In the genomic region with DNA sequence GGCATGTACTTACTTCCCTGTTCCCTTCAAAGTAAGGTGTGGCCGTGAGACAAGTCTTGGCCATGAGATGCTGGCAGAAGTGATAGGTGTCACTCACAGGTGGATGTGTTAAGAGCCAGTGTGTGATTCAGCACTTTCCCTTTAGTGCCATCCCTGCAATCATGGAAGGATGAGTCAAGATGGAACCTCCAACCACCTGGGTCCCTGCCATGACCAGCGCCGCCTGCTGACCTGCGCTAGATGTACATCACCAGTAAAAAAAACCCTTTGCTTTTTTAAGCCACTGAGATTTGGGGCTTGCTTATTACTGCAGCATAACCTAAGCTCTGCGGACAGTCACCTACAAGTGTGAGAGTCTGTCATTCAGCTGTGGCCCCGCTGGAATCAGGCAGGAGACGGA, we compare ENCODE assay signal across 1 cellular context.
TF ChIP-seq lines count a peak whose summit lies in the region.

No MANE protein-coding gene starts in this region.

TF ChIP-seq in K562, 482 proteins besides CTCF, POLR2A, EP300 and RAD21 (continued from another document):
- TF ChIP-seq SREBF1 (IDR thresholded peaks at IDR 0.05; ENCODE audit: borderline replicate concordance, low read depth, low read length) (no peak), TAF7 (tag; IDR thresholded peaks at IDR 0.05) (no peak), NFE2 (IDR thresholded peaks at IDR 0.05; ENCODE audit: low read depth) (peak; percentile 85), ZNF3 (CRISPR knock-in tag; IDR thresholded peaks at IDR 0.05) (no peak), TBL1XR1 (IDR thresholded peaks at IDR 0.05; ENCODE audit: low read length in 2 of 2) (0 out of 4 replicates have a peak, but pooled peaks of 1 of the 2 experiments have one; percentile 15), TSC22D4 (tag; IDR thresholded peaks at IDR 0.05) (no peak), STAT5A (IDR thresholded peaks at IDR 0.05; ENCODE audit: borderline replicate concordance, low read length) (no peak), LARP7 (IDR thresholded peaks at IDR 0.05) (no peak), KDM1A (IDR thresholded peaks at IDR 0.05) (peak; percentile 21 to 30; a peak in 1 of 4 replicates), HDAC3 (IDR thresholded peaks at IDR 0.05; ENCODE audit: borderline replicate concordance, partially characterized antibody) (no peak), TAF9B (IDR thresholded peaks at IDR 0.05; ENCODE audit: partially characterized antibody) (no peak), ZC3H8 (IDR thresholded peaks at IDR 0.05) (no peak), MAZ (CRISPR knock-in tag; conservative IDR thresholded peaks at IDR 0.05 in 1 of 2, IDR thresholded peaks at IDR 0.05 in 1 of 2) (no peak), MAFF (IDR thresholded peaks at IDR 0.05; ENCODE audit: low read length) (peak; percentile 29; the same call in 1 of the 2 replicates), ZNF561 (CRISPR knock-in tag; conservative IDR thresholded peaks at IDR 0.05) (no peak), ILF3 (IDR thresholded peaks at IDR 0.05; ENCODE audit: borderline replicate concordance) (no peak), CBFA2T3 (IDR thresholded peaks at IDR 0.05) (peak; percentile 22), MAFG (tag; conservative IDR thresholded peaks at IDR 0.05) (peak; percentile 67), SMARCB1 (IDR thresholded peaks at IDR 0.05; ENCODE audit: insufficient read length, low read depth) (no peak), CHD1 (IDR thresholded peaks at IDR 0.05; ENCODE audit: low read length) (no peak), ZNF668 (CRISPR knock-in tag; IDR thresholded peaks at IDR 0.05) (no peak)
- TF ChIP-seq, protein P1, sequence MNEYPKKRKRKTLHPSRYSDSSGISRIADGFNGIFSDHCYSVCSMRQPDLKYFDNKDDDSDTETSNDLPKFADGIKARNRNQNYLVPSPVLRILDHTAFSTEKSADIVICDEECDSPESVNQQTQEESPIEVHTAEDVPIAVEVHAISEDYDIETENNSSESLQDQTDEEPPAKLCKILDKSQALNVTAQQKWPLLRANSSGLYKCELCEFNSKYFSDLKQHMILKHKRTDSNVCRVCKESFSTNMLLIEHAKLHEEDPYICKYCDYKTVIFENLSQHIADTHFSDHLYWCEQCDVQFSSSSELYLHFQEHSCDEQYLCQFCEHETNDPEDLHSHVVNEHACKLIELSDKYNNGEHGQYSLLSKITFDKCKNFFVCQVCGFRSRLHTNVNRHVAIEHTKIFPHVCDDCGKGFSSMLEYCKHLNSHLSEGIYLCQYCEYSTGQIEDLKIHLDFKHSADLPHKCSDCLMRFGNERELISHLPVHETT (CRISPR knock-in tag; conservative IDR thresholded peaks at IDR 0.05 in 1 of 2, IDR thresholded peaks at IDR 0.05 in 1 of 2) = no peak
- TF ChIP-seq, protein P2, sequence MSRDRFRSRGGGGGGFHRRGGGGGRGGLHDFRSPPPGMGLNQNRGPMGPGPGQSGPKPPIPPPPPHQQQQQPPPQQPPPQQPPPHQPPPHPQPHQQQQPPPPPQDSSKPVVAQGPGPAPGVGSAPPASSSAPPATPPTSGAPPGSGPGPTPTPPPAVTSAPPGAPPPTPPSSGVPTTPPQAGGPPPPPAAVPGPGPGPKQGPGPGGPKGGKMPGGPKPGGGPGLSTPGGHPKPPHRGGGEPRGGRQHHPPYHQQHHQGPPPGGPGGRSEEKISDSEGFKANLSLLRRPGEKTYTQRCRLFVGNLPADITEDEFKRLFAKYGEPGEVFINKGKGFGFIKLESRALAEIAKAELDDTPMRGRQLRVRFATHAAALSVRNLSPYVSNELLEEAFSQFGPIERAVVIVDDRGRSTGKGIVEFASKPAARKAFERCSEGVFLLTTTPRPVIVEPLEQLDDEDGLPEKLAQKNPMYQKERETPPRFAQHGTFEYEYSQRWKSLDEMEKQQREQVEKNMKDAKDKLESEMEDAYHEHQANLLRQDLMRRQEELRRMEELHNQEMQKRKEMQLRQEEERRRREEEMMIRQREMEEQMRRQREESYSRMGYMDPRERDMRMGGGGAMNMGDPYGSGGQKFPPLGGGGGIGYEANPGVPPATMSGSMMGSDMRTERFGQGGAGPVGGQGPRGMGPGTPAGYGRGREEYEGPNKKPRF (IDR thresholded peaks at IDR 0.05; ENCODE audit: low read depth, low read length) = no peak
- TF ChIP-seq, protein P3, sequence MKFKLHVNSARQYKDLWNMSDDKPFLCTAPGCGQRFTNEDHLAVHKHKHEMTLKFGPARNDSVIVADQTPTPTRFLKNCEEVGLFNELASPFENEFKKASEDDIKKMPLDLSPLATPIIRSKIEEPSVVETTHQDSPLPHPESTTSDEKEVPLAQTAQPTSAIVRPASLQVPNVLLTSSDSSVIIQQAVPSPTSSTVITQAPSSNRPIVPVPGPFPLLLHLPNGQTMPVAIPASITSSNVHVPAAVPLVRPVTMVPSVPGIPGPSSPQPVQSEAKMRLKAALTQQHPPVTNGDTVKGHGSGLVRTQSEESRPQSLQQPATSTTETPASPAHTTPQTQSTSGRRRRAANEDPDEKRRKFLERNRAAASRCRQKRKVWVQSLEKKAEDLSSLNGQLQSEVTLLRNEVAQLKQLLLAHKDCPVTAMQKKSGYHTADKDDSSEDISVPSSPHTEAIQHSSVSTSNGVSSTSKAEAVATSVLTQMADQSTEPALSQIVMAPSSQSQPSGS (CRISPR knock-in tag; IDR thresholded peaks at IDR 0.05) = no peak
- TF ChIP-seq, protein P4, sequence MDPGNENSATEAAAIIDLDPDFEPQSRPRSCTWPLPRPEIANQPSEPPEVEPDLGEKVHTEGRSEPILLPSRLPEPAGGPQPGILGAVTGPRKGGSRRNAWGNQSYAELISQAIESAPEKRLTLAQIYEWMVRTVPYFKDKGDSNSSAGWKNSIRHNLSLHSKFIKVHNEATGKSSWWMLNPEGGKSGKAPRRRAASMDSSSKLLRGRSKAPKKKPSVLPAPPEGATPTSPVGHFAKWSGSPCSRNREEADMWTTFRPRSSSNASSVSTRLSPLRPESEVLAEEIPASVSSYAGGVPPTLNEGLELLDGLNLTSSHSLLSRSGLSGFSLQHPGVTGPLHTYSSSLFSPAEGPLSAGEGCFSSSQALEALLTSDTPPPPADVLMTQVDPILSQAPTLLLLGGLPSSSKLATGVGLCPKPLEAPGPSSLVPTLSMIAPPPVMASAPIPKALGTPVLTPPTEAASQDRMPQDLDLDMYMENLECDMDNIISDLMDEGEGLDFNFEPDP (CRISPR knock-in tag; IDR thresholded peaks at IDR 0.05) = no peak
- TF ChIP-seq, protein P5, sequence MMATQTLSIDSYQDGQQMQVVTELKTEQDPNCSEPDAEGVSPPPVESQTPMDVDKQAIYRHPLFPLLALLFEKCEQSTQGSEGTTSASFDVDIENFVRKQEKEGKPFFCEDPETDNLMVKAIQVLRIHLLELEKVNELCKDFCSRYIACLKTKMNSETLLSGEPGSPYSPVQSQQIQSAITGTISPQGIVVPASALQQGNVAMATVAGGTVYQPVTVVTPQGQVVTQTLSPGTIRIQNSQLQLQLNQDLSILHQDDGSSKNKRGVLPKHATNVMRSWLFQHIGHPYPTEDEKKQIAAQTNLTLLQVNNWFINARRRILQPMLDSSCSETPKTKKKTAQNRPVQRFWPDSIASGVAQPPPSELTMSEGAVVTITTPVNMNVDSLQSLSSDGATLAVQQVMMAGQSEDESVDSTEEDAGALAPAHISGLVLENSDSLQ (IDR thresholded peaks at IDR 0.05) = peak; percentile 75
- TF ChIP-seq, protein P6, sequence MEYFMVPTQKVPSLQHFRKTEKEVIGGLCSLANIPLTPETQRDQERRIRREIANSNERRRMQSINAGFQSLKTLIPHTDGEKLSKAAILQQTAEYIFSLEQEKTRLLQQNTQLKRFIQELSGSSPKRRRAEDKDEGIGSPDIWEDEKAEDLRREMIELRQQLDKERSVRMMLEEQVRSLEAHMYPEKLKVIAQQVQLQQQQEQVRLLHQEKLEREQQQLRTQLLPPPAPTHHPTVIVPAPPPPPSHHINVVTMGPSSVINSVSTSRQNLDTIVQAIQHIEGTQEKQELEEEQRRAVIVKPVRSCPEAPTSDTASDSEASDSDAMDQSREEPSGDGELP (CRISPR knock-in tag; IDR thresholded peaks at IDR 0.05; ENCODE audit: borderline replicate concordance) = peak; percentile 34; the same call in 1 of the 2 replicates
- TF ChIP-seq, protein P7, sequence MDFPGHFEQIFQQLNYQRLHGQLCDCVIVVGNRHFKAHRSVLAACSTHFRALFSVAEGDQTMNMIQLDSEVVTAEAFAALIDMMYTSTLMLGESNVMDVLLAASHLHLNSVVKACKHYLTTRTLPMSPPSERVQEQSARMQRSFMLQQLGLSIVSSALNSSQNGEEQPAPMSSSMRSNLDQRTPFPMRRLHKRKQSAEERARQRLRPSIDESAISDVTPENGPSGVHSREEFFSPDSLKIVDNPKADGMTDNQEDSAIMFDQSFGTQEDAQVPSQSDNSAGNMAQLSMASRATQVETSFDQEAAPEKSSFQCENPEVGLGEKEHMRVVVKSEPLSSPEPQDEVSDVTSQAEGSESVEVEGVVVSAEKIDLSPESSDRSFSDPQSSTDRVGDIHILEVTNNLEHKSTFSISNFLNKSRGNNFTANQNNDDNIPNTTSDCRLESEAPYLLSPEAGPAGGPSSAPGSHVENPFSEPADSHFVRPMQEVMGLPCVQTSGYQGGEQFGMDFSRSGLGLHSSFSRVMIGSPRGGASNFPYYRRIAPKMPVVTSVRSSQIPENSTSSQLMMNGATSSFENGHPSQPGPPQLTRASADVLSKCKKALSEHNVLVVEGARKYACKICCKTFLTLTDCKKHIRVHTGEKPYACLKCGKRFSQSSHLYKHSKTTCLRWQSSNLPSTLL (IDR thresholded peaks at IDR 0.05) = no peak
- TF ChIP-seq, protein P8, sequence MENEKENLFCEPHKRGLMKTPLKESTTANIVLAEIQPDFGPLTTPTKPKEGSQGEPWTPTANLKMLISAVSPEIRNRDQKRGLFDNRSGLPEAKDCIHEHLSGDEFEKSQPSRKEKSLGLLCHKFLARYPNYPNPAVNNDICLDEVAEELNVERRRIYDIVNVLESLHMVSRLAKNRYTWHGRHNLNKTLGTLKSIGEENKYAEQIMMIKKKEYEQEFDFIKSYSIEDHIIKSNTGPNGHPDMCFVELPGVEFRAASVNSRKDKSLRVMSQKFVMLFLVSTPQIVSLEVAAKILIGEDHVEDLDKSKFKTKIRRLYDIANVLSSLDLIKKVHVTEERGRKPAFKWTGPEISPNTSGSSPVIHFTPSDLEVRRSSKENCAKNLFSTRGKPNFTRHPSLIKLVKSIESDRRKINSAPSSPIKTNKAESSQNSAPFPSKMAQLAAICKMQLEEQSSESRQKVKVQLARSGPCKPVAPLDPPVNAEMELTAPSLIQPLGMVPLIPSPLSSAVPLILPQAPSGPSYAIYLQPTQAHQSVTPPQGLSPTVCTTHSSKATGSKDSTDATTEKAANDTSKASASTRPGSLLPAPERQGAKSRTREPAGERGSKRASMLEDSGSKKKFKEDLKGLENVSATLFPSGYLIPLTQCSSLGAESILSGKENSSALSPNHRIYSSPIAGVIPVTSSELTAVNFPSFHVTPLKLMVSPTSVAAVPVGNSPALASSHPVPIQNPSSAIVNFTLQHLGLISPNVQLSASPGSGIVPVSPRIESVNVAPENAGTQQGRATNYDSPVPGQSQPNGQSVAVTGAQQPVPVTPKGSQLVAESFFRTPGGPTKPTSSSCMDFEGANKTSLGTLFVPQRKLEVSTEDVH (IDR thresholded peaks at IDR 0.05; ENCODE audit: low read depth, partially characterized antibody) = no peak
TF ChIP-seq in K562: peak in this region for 41.
